In the genomic region with DNA sequence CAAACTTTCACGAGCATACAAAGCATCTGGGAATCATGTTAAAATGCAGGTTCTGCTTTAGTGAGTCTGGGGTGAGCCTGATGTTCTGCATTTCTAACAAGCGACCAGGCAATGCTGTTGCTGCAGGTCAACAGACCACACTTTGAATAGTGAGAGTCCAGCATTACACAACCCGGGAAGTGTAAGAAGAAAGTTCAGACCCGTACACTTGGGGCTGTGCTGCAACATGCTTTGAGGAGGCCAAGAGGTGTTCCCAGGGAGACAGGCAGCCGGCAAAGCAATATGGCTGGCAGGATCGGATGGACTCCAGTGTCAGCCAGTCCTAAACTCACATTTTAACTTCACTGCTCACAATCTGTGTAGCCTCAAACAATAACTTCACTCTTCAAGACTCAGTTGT, we compare ENCODE assay signal across 15 cellular contexts.
DNase-seq lines count a peak whose midpoint lies in the region; ATAC-seq and TF ChIP-seq lines count a peak whose summit lies in the region.
"Had no signal": no experiment of that assay in that cellular context is flagged by ENCODE, and none has a peak within 500 bp of the region (broad histone marks: within the 10 kb centered on the region; RNA-seq: fewer than 3 reads in every experiment).

No MANE protein-coding gene starts in this region.

- no peaks in the 10 kb centered on the region for H3K36me3 ChIP-seq in WERI-Rb-1
- H3K36me3 ChIP-seq: SJCRH30 had no signal

- no peak for ATAC-seq in sciatic nerve
- ATAC-seq in GM21576 (IDR thresholded peaks at IDR 0.05; ENCODE audit: unreplicated experiment), result no peak

- peak; percentile 6 for DNase-seq in NB4 (ENCODE audit: low read depth)
- no peak for DNase-seq in WERI-Rb-1
- DNase-seq in iris pigment epithelial cell (ENCODE audit: low read depth), result peak; percentile 33
- DNase-seq in sciatic nerve (ENCODE audit: low spot score), result peak; percentile 6
- DNase-seq in germinal center (ENCODE audit: low spot score), result no peak
- DNase-seq in erythroblast (lab: John Stamatoyannopoulos, UW), result no peak
- DNase-seq: DMS 273 treated with DMSO at 0.1 percent for 48 hours, GM23248, KBM-7, NCI-H2029, NCI-H2171 treated with DMSO at 0.1 percent for 48 hours, NCI-H510A, SJCRH30 had no signal

- peak overlapping the region; percentile 83 for H3K27ac ChIP-seq in WERI-Rb-1
- H3K27ac ChIP-seq: GM23248, HL-60, SJCRH30 had no signal

- intact Hi-C loops in sciatic nerve (cut with DNase I), result no loop called here

- TF ChIP-seq POLR2A in NB4 (IDR thresholded peaks at IDR 0.05; ENCODE audit: extremely low read depth, insufficient read length), result no peak
- no peak for TF ChIP-seq POLR2A in erythroblast (IDR thresholded peaks at IDR 0.05; ENCODE audit: low read length)

- peaks cover 3% of the 10 kb centered on the region for H3K9me3 ChIP-seq in WERI-Rb-1 (ENCODE audit: severe bottlenecking)

- TF ChIP-seq CTCF in NB4 (IDR thresholded peaks at IDR 0.05; ENCODE audit: low read depth, low read length) (no peak), WERI-Rb-1 (IDR thresholded peaks at IDR 0.05; ENCODE audit: low read depth, low read length) (no peak)

- no peaks in the 10 kb centered on the region for H3K27me3 ChIP-seq in WERI-Rb-1 (ENCODE audit: insufficient read depth, low read depth, severe bottlenecking)
- H3K27me3 ChIP-seq: SJCRH30 had no signal

- no peak overlapping the region for H3K4me3 ChIP-seq in NB4 (ENCODE audit: low read depth, low read length)
- no peak overlapping the region for H3K4me3 ChIP-seq in WERI-Rb-1 (ENCODE audit: low read depth, low read length)
- H3K4me3 ChIP-seq: GM23248, SJCRH30 had no signal

Comparison
In these comparisons a context has a peak if more than half of its experiments do, and no peak if none do; other contexts are left out.
1. DNase-seq: peak in NB4 (single experiment), iris pigment epithelial cell (single experiment) and sciatic nerve (single experiment); none in WERI-Rb-1 (single experiment), germinal center (single experiment) and erythroblast (0 of 2).